ENCODE assay signal across 1 cellular context in genomic region chr1:22876359-22877111, GRCh38.
TF ChIP-seq lines count a peak whose summit lies in the region.

No MANE protein-coding gene starts in this region.

TF ChIP-seq in SK-N-SH, 30 proteins besides CTCF, POLR2A, EP300 and RAD21 (continued from another document):
- TF ChIP-seq CHD2 (IDR thresholded peaks at IDR 0.05; ENCODE audit: low read length, partially characterized antibody) (no peak), IRF3 (IDR thresholded peaks at IDR 0.05; ENCODE audit: low read depth, low read length) (no peak), YY1 (IDR thresholded peaks at IDR 0.05; ENCODE audit: low read depth) (no peak), FOXJ3 (CRISPR knock-in tag; IDR thresholded peaks at IDR 0.05) (no peak), NFIC (IDR thresholded peaks at IDR 0.05; ENCODE audit: borderline replicate concordance) (peak; percentile 30; the same call in 1 of the 2 replicates), RCOR1 (IDR thresholded peaks at IDR 0.05; ENCODE audit: low read length) (no peak), MAX (IDR thresholded peaks at IDR 0.05; ENCODE audit: low read depth) (no peak), TCF12 (IDR thresholded peaks at IDR 0.05) (peak; percentile 34; the same call in 1 of the 2 replicates), RXRA (IDR thresholded peaks at IDR 0.05; ENCODE audit: borderline replicate concordance, low read depth) (no peak), USF1 (IDR thresholded peaks at IDR 0.05; ENCODE audit: borderline replicate concordance, low read depth) (no peak)
